ENCODE assay signal across 1 cellular context in genomic region chr7:2202901-2203550, GRCh38.
TF ChIP-seq lines count a peak whose summit lies in the region.

No MANE protein-coding gene starts in this region.

TF ChIP-seq in SK-N-SH treated with all-trans-retinoic acid at 6 μM for 48 hours, 23 proteins besides CTCF, POLR2A, EP300 and RAD21 (continued from another document):
- TF ChIP-seq PPARA (CRISPR knock-in tag; IDR thresholded peaks at IDR 0.05; ENCODE audit: borderline replicate concordance) (no peak), TCF4 (CRISPR knock-in tag; IDR thresholded peaks at IDR 0.05; ENCODE audit: borderline replicate concordance) (no peak), RARB (CRISPR knock-in tag; IDR thresholded peaks at IDR 0.05) (no peak), CSRNP3 (CRISPR knock-in tag; IDR thresholded peaks at IDR 0.05) (no peak), ZFP30 (CRISPR knock-in tag; IDR thresholded peaks at IDR 0.05) (no peak), ESRRG (CRISPR knock-in tag; IDR thresholded peaks at IDR 0.05) (no peak), ISL1 (CRISPR knock-in tag; IDR thresholded peaks at IDR 0.05) (no peak), OSR1 (CRISPR knock-in tag; IDR thresholded peaks at IDR 0.05) (no peak), ZNF8 (CRISPR knock-in tag; IDR thresholded peaks at IDR 0.05) (no peak), ZFP3 (CRISPR knock-in tag; IDR thresholded peaks at IDR 0.05) (no peak), BACH2 (CRISPR knock-in tag; IDR thresholded peaks at IDR 0.05; ENCODE audit: borderline replicate concordance) (no peak), SNAI2 (CRISPR knock-in tag; IDR thresholded peaks at IDR 0.05) (no peak), ARNTL (CRISPR knock-in tag; IDR thresholded peaks at IDR 0.05; ENCODE audit: borderline replicate concordance, low read depth) (no peak), CSDC2 (CRISPR knock-in tag; IDR thresholded peaks at IDR 0.05) (no peak), PATZ1 (CRISPR knock-in tag; IDR thresholded peaks at IDR 0.05; ENCODE audit: borderline replicate concordance) (no peak)
